Comparison of ENCODE assay signal across 8 cellular contexts in the genomic region with DNA sequence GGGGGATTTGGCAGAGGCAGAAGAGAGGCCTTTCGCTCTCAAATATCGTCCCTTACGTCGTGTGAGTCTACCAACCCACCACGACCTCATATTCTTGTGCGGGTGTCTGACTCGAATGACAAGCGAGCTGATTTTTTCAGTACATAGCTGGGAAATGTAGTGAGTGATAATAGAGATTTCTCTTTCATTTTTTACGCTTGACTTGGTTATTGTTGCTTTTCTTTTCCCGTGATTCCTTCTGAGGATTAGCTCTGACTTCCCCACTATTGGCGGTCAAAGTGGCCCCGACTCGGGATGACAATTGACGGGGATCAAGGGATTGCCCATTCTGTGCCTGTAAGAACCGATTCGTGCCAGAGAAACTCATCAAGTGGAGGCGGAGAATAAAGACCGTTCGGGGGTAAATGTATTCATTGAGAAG. TPM values are rescaled to one million over a fixed set of nuclear protein-coding genes. Genes with fewer than 3 reads are reported as not detected.
DNase-seq lines count a peak whose midpoint lies in the region; ATAC-seq, FAIRE-seq and TF ChIP-seq lines count a peak whose summit lies in the region.

No MANE protein-coding gene starts in this region.

- 4 to 5% methylated on average over 19 of the region's 19 CpGs for WGBS in GM23248 (ENCODE audit: low coverage in 1 of 2, low lambda C conversion rate in 2 of 2, missing lambda C conversion rate in 2 of 2), 2 experiments

- CTCF ChIA-PET in AG04449 (lab: Yijun Ruan, JAX) = interaction anchor here (0.8 to 1.3 kb wide), 3 partner anchors 49 to 379 kb away, joined by 3 to 6 read pairs (median 3); no protein-coding TSS in a partner anchor

- ATAC-seq in GM18868 (IDR thresholded peaks at IDR 0.05; ENCODE audit: unreplicated experiment) (no peak), HG03460 (IDR thresholded peaks at IDR 0.05; ENCODE audit: unreplicated experiment) (no peak)

- no peak overlapping the region for H3K9ac ChIP-seq in GM23248

- POLR2A ChIA-PET in AG04449 (lab: Yijun Ruan, JAX) = interaction anchor here (0.6 kb wide), 1 partner anchor 426 kb away, joined by 3 read pairs; no protein-coding TSS in a partner anchor

- H3K4me3 ChIP-seq in AG04449 (ENCODE audit: low read depth, low read length) = peak overlapping the region; percentile 38
- H3K4me3 ChIP-seq in GM23248 = peak overlapping the region; percentile 69
- H3K4me3 ChIP-seq in breast epithelium = peak overlapping the region; percentile 57 to 87 (median 67)
- H3K4me3 ChIP-seq in muscle layer of duodenum (ENCODE audit: low read depth in 1 of 2, low read length in 2 of 2) = peak overlapping the region; percentile 57 to 90

- H2AFZ ChIP-seq in GM23248 = peak overlapping the region; percentile 71

- no peaks in the 10 kb centered on the region for H3K79me2 ChIP-seq in GM23248 (ENCODE audit: insufficient read depth)

- in situ Hi-C loops in GM23248 (cut with MboI) = loop anchor here (10.0 to 25.0 kb wide), 3 partner anchors 376 to 944 kb away; no protein-coding TSS in a partner anchor

- TF ChIP-seq CTCF in AG04449 (IDR thresholded peaks at IDR 0.05; ENCODE audit: insufficient read depth, low read length, missing control alignments) (no peak), breast epithelium (IDR thresholded peaks at IDR 0.05) (no peak)

- peak overlapping the region; percentile 97 for H3K4me2 ChIP-seq in GM23248 (ENCODE audit: unreplicated experiment)

- no peaks in the 10 kb centered on the region for H3F3A ChIP-seq in GM23248 (ENCODE audit: insufficient read depth)

- H3K9me2 ChIP-seq in GM23248 (ENCODE audit: insufficient read depth) = no peaks in the 10 kb centered on the region

- no peak overlapping the region for H3K27ac ChIP-seq in GM23248
- no peak overlapping the region for H3K27ac ChIP-seq in breast epithelium
- H3K27ac ChIP-seq in muscle layer of duodenum (ENCODE audit: low read length) = no peak overlapping the region

- H3K27me3 ChIP-seq in GM23248 (replicated peaks; ENCODE audit: insufficient read depth) = peaks cover 91% of the 10 kb centered on the region
- H3K27me3 ChIP-seq in breast epithelium = peaks cover 0 to 44% of the 10 kb centered on the region in 2 donors
- peaks cover 71% of the 10 kb centered on the region for H3K27me3 ChIP-seq in muscle layer of duodenum (ENCODE audit: low read depth, low read length)

- no peaks in the 10 kb centered on the region for H3K36me3 ChIP-seq in GM23248 (ENCODE audit: low read depth)
- no peaks in the 10 kb centered on the region for H3K36me3 ChIP-seq in breast epithelium
- no peaks in the 10 kb centered on the region for H3K36me3 ChIP-seq in muscle layer of duodenum (ENCODE audit: control insufficient read depth in 1 of 2, insufficient read depth in 2 of 2, low read length in 2 of 2)

- intact Hi-C loops in breast epithelium (cut with DNase I; ENCODE audit: low total_unique reads) = loop anchor here (10.0 kb wide), 1 partner anchor 416 kb away; no protein-coding TSS in a partner anchor

- no peak for FAIRE-seq in RCC 7860 (lab: Jason Lieb, UNC)

- DNase-seq in AG04449 (ENCODE audit: low read depth, low spot score) (no peak), GM23248 (peak; percentile 39), breast epithelium (ENCODE audit: low spot score in 2 of 2) (no peak), RCC 7860 (ENCODE audit: low spot score) (no peak), COR-L47 (lab: John Stamatoyannopoulos, UW) (no peak)

- H3K9me3 ChIP-seq in GM23248 (ENCODE audit: low read depth) = no peaks in the 10 kb centered on the region
- H3K9me3 ChIP-seq in breast epithelium = no peaks in the 10 kb centered on the region
- no peaks in the 10 kb centered on the region for H3K9me3 ChIP-seq in muscle layer of duodenum (ENCODE audit: control insufficient read depth in 1 of 2, low read length in 2 of 2)

- H3K4me1 ChIP-seq in GM23248 (ENCODE audit: insufficient read depth) (no peaks in the 10 kb centered on the region), breast epithelium (peaks cover 0 to 5% of the 10 kb centered on the region in 2 donors), muscle layer of duodenum (ENCODE audit: control insufficient read depth in 1 of 2, insufficient read depth in 2 of 2, low read length in 2 of 2) (peaks cover 0 to 52% of the 10 kb centered on the region in 2 donors)

- TF ChIP-seq POLR2A in breast epithelium (IDR thresholded peaks at IDR 0.05) = no peak

- no peaks in the 10 kb centered on the region for H4K20me1 ChIP-seq in GM23248 (ENCODE audit: insufficient read depth)

RNA-seq across cellular contexts. Expression of gene OSTM1, which starts 44.3 kb away (rescaled TPM):
- 25.9 and 27.0 TPM in 2 replicates for total RNA-seq in GM23248 (2014; rRNA removed; shearing (Covaris generic))
- polyA plus RNA-seq in GM23248 (2016; fragmentation: Nextera tagmentation; extraction: Ambion mirVana) = 29.3 and 31.3 TPM in 2 replicates
- total RNA-seq in breast epithelium = 10 to 100 TPM; 27.1 to 75.2 (median 36.7) TPM

RNA-seq across cellular contexts. Expression of gene NR2E1, which starts 47.0 kb away (rescaled TPM):
- total RNA-seq in GM23248 (2014; rRNA removed; shearing (Covaris generic)) = not detected in 2 replicates
- polyA plus RNA-seq in GM23248 (2016; fragmentation: Nextera tagmentation; extraction: Ambion mirVana) = not detected in 2 replicates
- under 1 TPM in 1 of 3 donors, not detected in 2; 0.33 TPM for total RNA-seq in breast epithelium
